14 cellular contexts compared by ENCODE assay signal in genomic region chr17:59558953-59559352, GRCh38. TPM values are rescaled to one million over a fixed set of nuclear protein-coding genes. Genes with fewer than 3 reads are reported as not detected.
A peak's percentile ranks its signal among the peaks of the same experiment; 100 is the strongest.
DNase-seq lines count a peak whose midpoint lies in the region; ATAC-seq and TF ChIP-seq lines count a peak whose summit lies in the region.
"Had no signal": no experiment of that assay in that cellular context is flagged by ENCODE, and none has a peak within 500 bp of the region (broad histone marks: within the 10 kb centered on the region; RNA-seq: fewer than 3 reads in every experiment).

No MANE protein-coding gene starts in this region.

- H3K27me3 ChIP-seq in sigmoid colon (no peaks in the 10 kb centered on the region), colonic mucosa (no peaks in the 10 kb centered on the region)
- H3K27me3 ChIP-seq: suprapubic skin had no signal

- no peak for TF ChIP-seq EP300 in sigmoid colon (IDR thresholded peaks at IDR 0.05)

- H3K4me1 ChIP-seq in sigmoid colon (no peaks in the 10 kb centered on the region), colonic mucosa (no peaks in the 10 kb centered on the region)
- H3K4me1 ChIP-seq: HAP-1, suprapubic skin had no signal

- H3K4me3 ChIP-seq in fibroblast of villous mesenchyme (ENCODE audit: low read depth, low read length), result no peak overlapping the region
- H3K4me3 ChIP-seq in sigmoid colon, result no peak overlapping the region
- no peak overlapping the region for H3K4me3 ChIP-seq in colonic mucosa
- H3K4me3 ChIP-seq: HAP-1, suprapubic skin had no signal

- H3K9me3 ChIP-seq in sigmoid colon (no peaks in the 10 kb centered on the region), colonic mucosa (no peaks in the 10 kb centered on the region)
- H3K9me3 ChIP-seq: HAP-1, suprapubic skin had no signal

- no peak for ATAC-seq in HG02970 (IDR thresholded peaks at IDR 0.05; ENCODE audit: low FRiP score, unreplicated experiment)

- no peak overlapping the region for H3K9ac ChIP-seq in colonic mucosa (ENCODE audit: low read depth in 2 of 2, low read length in 2 of 2)

- H3K27ac ChIP-seq in 22Rv1 (no peak overlapping the region), sigmoid colon (no peak overlapping the region), colonic mucosa (no peak overlapping the region)
- H3K27ac ChIP-seq: epithelial cell of prostate, suprapubic skin had no signal

- H3K36me3 ChIP-seq in sigmoid colon, result no peaks in the 10 kb centered on the region
- H3K36me3 ChIP-seq in colonic mucosa, result no peaks in the 10 kb centered on the region
- H3K36me3 ChIP-seq: HAP-1, suprapubic skin had no signal

- TF ChIP-seq CTCF in 22Rv1 (IDR thresholded peaks at IDR 0.05), result peak; percentile 23; the same call in 1 of the 2 replicates
- peak; percentile 44 for TF ChIP-seq CTCF in fibroblast of villous mesenchyme (IDR thresholded peaks at IDR 0.05; ENCODE audit: insufficient read depth, low read depth, low read length)
- no peak for TF ChIP-seq CTCF in sigmoid colon (IDR thresholded peaks at IDR 0.05)
- no peak for TF ChIP-seq CTCF in colonic mucosa (IDR thresholded peaks at IDR 0.05)

- TF ChIP-seq POLR2A in sigmoid colon (IDR thresholded peaks at IDR 0.05), result no peak

- peak; percentile 22 for DNase-seq in GM03348 (ENCODE audit: low spot score)
- DNase-seq in RKO (ENCODE audit: low spot score), result peak; percentile 18
- peak; percentile 40 for DNase-seq in fibroblast of villous mesenchyme (ENCODE audit: low read depth)
- no peak for DNase-seq in sigmoid colon
- no peak for DNase-seq in colonic mucosa
- no peak for DNase-seq in NCI-H1105 (lab: John Stamatoyannopoulos, UW)
- DNase-seq: COR-L47, midbrain, NCI-H526 had no signal

- intact Hi-C loops in sigmoid colon (cut with DNase I) (no loop called here), colonic mucosa (cut with DNase I) (loop anchor here (10.0 kb wide), 1 partner anchor 254 kb away; no protein-coding TSS in a partner anchor)

RNA-seq across cellular contexts. Expression of gene DHX40, which starts 6.5 kb away (rescaled TPM):
- total RNA-seq in fibroblast of villous mesenchyme (44.1 and 66.9 TPM in 2 replicates), sigmoid colon (10 to 100 TPM; 36.8 to 53.2 (median 41.3) TPM), colonic mucosa (10 to 100 TPM; 15.2 to 22.7 TPM)
- 10 to 100 TPM; 13.8 to 16.2 (median 14.6) TPM for polyA plus RNA-seq in sigmoid colon

Comparison
In these comparisons a context has a peak if more than half of its experiments do, and no peak if none do; other contexts are left out.
1. CTCF ChIP-seq: peak in 22Rv1 (single experiment) and fibroblast of villous mesenchyme (single experiment); none in sigmoid colon (0 of 4) and colonic mucosa (single experiment).
2. DNase-seq: peak in GM03348 (single experiment), RKO (single experiment) and fibroblast of villous mesenchyme (single experiment); none in sigmoid colon (single experiment), colonic mucosa (single experiment) and NCI-H1105 (single experiment).